In the genomic region with DNA sequence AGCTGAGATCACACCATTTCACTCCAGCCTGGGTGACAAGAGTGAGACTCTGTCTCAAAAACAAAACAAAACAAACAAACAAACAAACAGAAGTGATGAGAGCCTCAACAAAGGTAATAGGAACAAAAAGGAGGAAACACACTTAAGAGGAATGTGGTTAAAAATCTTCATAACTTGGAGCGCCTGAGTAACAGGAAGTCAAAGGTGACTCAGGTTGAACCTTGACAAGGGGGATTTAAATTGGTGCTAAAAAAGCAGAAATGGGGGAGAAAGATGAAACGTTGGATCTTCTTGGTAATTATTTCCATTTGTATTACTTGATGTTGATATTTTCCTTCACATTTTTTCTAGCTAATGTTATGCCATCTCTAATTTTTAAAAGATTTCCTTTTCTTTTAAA, we compare ENCODE assay signal across 16 cellular contexts.
"Had no signal": no experiment of that assay in that cellular context is flagged by ENCODE, and none has a peak within 500 bp of the region (broad histone marks: within the 10 kb centered on the region; RNA-seq: fewer than 3 reads in every experiment).

No MANE protein-coding gene starts in this region.

- H3K27ac Mint-ChIP-seq: activated CD4-positive, alpha-beta memory T cell treated with anti-CD3 and anti-CD28 coated beads for 36 hours; activated CD4-positive, alpha-beta T cell treated with anti-CD3 and anti-CD28 coated beads for 36 hours; activated T-cell treated with anti-CD3 and anti-CD28 coated beads, Interleukin-2, amount 50 U/mL, for 24 hours; natural killer cell; stimulated activated memory B cell treated with anti-CD40 and anti-IgM and Interleukin-4, amounts not matched to agents 10 μg/mL and 1 μg/mL and 100 μg/mL, for 72 hours; T-helper 1 cell treated with Interleukin-12 subunit alpha and Interleukin-12 subunit beta and Interleukin-4 antibody, amounts not matched to agents 30 μg/mL and 1 μg/mL, for 36 hours had no signal

- H3K4me3 ChIP-seq: cardiac muscle cell, mucosa of descending colon, thyroid gland had no signal

- H3K9me3 Mint-ChIP-seq: activated CD4-positive, alpha-beta memory T cell treated with anti-CD3 and anti-CD28 coated beads for 36 hours; T-helper 1 cell treated with Interleukin-12 subunit alpha and Interleukin-12 subunit beta and Interleukin-4 antibody, amounts not matched to agents 30 μg/mL and 1 μg/mL, for 36 hours had no signal

- H3K27ac ChIP-seq: cardiac muscle cell, thyroid gland had no signal

- DNase-seq: activated CD4-positive, alpha-beta memory T cell treated with anti-CD3 and anti-CD28 coated beads for 36 hours; activated CD4-positive, alpha-beta T cell treated with anti-CD3 and anti-CD28 coated beads for 36 hours; activated naive CD4-positive, alpha-beta T cell treated with anti-CD3 and anti-CD28 coated beads, Interleukin-2, amount 50 U/mL, for 16 hours; activated T-cell treated with anti-CD3 and anti-CD28 coated beads, Interleukin-2, amount 50 U/mL, for 24 hours; effector CD4-positive, alpha-beta T cell; heart left ventricle; mucosa of descending colon; natural killer cell; nucleus accumbens; retina; thyroid gland had no signal

- H3K27me3 ChIP-seq: cardiac muscle cell, heart left ventricle, thyroid gland had no signal

- FAIRE-seq: colon, frontal cortex had no signal

- H3K27me3 Mint-ChIP-seq: activated CD4-positive, alpha-beta memory T cell treated with anti-CD3 and anti-CD28 coated beads for 36 hours; activated CD4-positive, alpha-beta T cell treated with anti-CD3 and anti-CD28 coated beads for 36 hours; activated T-cell treated with anti-CD3 and anti-CD28 coated beads, Interleukin-2, amount 50 U/mL, for 24 hours; stimulated activated memory B cell treated with anti-CD40 and anti-IgM and Interleukin-4, amounts not matched to agents 10 μg/mL and 1 μg/mL and 100 μg/mL, for 72 hours had no signal

- H3K36me3 Mint-ChIP-seq: activated CD4-positive, alpha-beta memory T cell treated with anti-CD3 and anti-CD28 coated beads for 36 hours; natural killer cell; stimulated activated memory B cell treated with anti-CD40 and anti-IgM and Interleukin-4, amounts not matched to agents 10 μg/mL and 1 μg/mL and 100 μg/mL, for 72 hours had no signal

- H3K4me3 Mint-ChIP-seq: activated CD4-positive, alpha-beta memory T cell treated with anti-CD3 and anti-CD28 coated beads for 36 hours; activated CD4-positive, alpha-beta T cell treated with anti-CD3 and anti-CD28 coated beads for 36 hours; activated T-cell treated with anti-CD3 and anti-CD28 coated beads, Interleukin-2, amount 50 U/mL, for 24 hours; natural killer cell; stimulated activated memory B cell treated with anti-CD40 and anti-IgM and Interleukin-4, amounts not matched to agents 10 μg/mL and 1 μg/mL and 100 μg/mL, for 72 hours; T-helper 1 cell treated with Interleukin-12 subunit alpha and Interleukin-12 subunit beta and Interleukin-4 antibody, amounts not matched to agents 30 μg/mL and 1 μg/mL, for 36 hours had no signal

- H3K4me1 ChIP-seq: thyroid gland had no signal

- H3K36me3 ChIP-seq: cardiac muscle cell, heart left ventricle, thyroid gland had no signal

- H3K9me3 ChIP-seq: heart left ventricle, thyroid gland had no signal

- H3K4me1 Mint-ChIP-seq: natural killer cell had no signal
